8 cellular contexts compared by ENCODE assay signal in the genomic region with DNA sequence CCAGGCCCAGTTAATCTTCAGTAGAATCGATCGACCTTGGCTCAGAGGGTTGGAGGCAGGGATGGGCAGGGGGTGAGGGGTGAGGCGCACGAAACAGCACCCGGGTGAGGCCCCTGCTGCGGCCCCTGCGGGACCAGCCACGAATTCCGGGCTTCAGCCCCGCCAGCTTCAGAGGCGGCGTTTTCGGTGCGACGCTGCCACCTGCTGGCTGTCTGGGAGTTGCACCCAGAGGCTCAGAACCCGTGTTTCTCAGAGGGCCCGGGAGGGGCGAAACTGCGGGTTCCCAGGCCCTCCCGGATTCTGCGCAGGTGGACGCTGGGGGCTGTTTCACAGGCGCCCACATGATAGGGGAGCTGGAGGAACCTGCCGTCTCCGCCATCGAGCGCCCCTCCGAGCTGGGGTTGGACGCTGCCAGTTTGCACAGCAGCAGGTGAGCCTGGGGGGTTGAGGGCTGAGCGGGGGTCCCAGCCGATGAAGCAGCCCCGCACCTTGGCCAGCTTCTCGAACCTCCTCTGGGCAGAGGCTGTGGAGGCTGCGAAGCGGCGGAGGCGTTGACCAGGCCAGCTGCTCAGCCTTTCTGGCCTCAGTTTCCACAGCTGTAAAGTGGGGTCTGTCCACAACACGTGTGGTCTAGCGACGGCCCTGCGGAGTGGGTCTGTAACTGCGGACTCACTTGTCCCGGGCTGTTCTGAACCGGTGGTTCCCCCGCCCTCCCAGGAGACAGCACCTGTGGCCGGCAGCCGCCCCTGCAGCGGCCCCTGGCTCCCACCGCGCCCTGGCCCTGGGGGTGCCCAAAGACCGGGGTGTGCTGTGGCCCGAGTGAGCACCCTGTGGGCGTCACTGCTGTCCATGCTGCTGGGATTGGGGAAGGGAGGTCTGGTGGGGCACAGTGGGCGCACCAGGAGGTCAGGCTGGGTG. TPM values are rescaled to one million over a fixed set of nuclear protein-coding genes. Genes with fewer than 3 reads are reported as not detected.
DNase-seq lines count a peak whose midpoint lies in the region; ATAC-seq, FAIRE-seq and TF ChIP-seq lines count a peak whose summit lies in the region.

No MANE protein-coding gene starts in this region.

- H2BK120ac ChIP-seq in neuronal stem cell (ENCODE audit: low read depth, low read length) = no peak overlapping the region

- TF ChIP-seq POLR2A in suprapubic skin (IDR thresholded peaks at IDR 0.05) = peak in 1 of 2 donors; percentile 12

- peak overlapping the region; percentile 99 for H2AK5ac ChIP-seq in neuronal stem cell (ENCODE audit: low read depth, low read length)

- peak overlapping the region; percentile 33 for H3K4me2 ChIP-seq in neuronal stem cell (ENCODE audit: insufficient read depth, low read length, poor library complexity, severe bottlenecking)

- peak overlapping the region; percentile 98 for H3K18ac ChIP-seq in neuronal stem cell (ENCODE audit: low read length)

- H3K9me3 ChIP-seq in neuronal stem cell (replicated peaks in 1 of 2; ENCODE audit: control insufficient read depth in 2 of 2, insufficient read depth in 1 of 2, low read depth in 1 of 2, low read length in 2 of 2) (peaks cover 8 to 17% of the 10 kb centered on the region in 2 donors), suprapubic skin (no peaks in the 10 kb centered on the region)

- WGBS in neuronal stem cell (ENCODE audit: extremely low coverage in 2 of 2, insufficient read length in 2 of 2, insufficient replicate concordance in 1 of 2), 2 donors = no CpG with 5 or more reads among the region's 54 CpGs
- 26% methylated on average over 9 of the region's 54 CpGs for WGBS in suprapubic skin

- H4K8ac ChIP-seq in neuronal stem cell (ENCODE audit: low read depth, low read length) = peak overlapping the region; percentile 100

- peak overlapping the region; percentile 96 for H2BK15ac ChIP-seq in neuronal stem cell (ENCODE audit: low read length)

- no peak overlapping the region for H3K4ac ChIP-seq in neuronal stem cell (ENCODE audit: low read length)

- no peak overlapping the region for H3K9ac ChIP-seq in neuronal stem cell (ENCODE audit: low read depth, low read length, poor library complexity)

- H3K36me3 ChIP-seq in neuronal stem cell (replicated peaks in 1 of 2; ENCODE audit: control insufficient read depth in 2 of 2, insufficient read depth in 2 of 2, low read length in 2 of 2) (no peaks in the 10 kb centered on the region), suprapubic skin (no peaks in the 10 kb centered on the region)

- H3K23ac ChIP-seq in neuronal stem cell (ENCODE audit: low read depth, low read length, poor library complexity) = peak overlapping the region; percentile 91

- H3K14ac ChIP-seq in neuronal stem cell (ENCODE audit: low read length) = peak overlapping the region; percentile 97

- peak; percentile 36 for FAIRE-seq in HTR-8/SVneo (lab: Jason Lieb, UNC)

- H2AFZ ChIP-seq in neuronal stem cell (ENCODE audit: low read length) = peak overlapping the region; percentile 45

- H3K4me1 ChIP-seq in neuronal stem cell (ENCODE audit: control insufficient read depth in 2 of 2, insufficient read depth in 1 of 2, low read depth in 1 of 2, low read length in 2 of 2) (peaks cover 7 to 22% of the 10 kb centered on the region in 2 donors), suprapubic skin (peaks cover 45% of the 10 kb centered on the region)

- ATAC-seq in GM21367 (IDR thresholded peaks at IDR 0.05; ENCODE audit: unreplicated experiment) = peak; percentile 38

- H3K27me3 ChIP-seq in neuronal stem cell (ENCODE audit: control insufficient read depth in 3 of 3, insufficient read depth in 3 of 3, low read depth in 1 of 3, low read length in 3 of 3) (peaks cover 46 to 66% (median 54%) of the 10 kb centered on the region in 3 experiments), suprapubic skin (peaks cover 99% of the 10 kb centered on the region)

- no peak for TF ChIP-seq EP300 in suprapubic skin (IDR thresholded peaks at IDR 0.05)

- H2BK12ac ChIP-seq in neuronal stem cell (ENCODE audit: low read length) = peak overlapping the region; percentile 41

- H3K4me3 ChIP-seq in neuronal stem cell (ENCODE audit: low read length in 2 of 2) (peak overlapping the region in 1 of 2 donors; percentile 13), suprapubic skin (peak overlapping the region; percentile 13)

- DNase-seq in DMS114 treated with DMSO at 0.1 percent for 48 hours (lab: John Stamatoyannopoulos, UW; ENCODE audit: unreplicated experiment) (peak; percentile 62), HTR-8/SVneo (ENCODE audit: insufficient read length, low spot score) (peak; percentile 99), OCI-M2 (lab: John Stamatoyannopoulos, UW; ENCODE audit: unreplicated experiment) (peak; percentile 67), fibroblast of gingiva (ENCODE audit: low read depth) (peak; percentile 32), neuronal stem cell (ENCODE audit: low spot score) (peak; percentile 73), suprapubic skin (ENCODE audit: low spot score in 2 of 2) (peak in 1 of 2 donors; percentile 78)
- peak; percentile 90 for DNase-seq in activated T-cell treated with anti-CD3 and anti-CD28 coated beads, Interleukin-2, amount 50 U/mL, for 1 hour

- H4K91ac ChIP-seq in neuronal stem cell (ENCODE audit: low read depth, low read length, poor library complexity) = peak overlapping the region; percentile 53

- peak overlapping the region; percentile 75 for H2BK5ac ChIP-seq in neuronal stem cell (ENCODE audit: low read length)

- no peak overlapping the region for H3K27ac ChIP-seq in neuronal stem cell (replicated peaks; ENCODE audit: low read length)
- H3K27ac ChIP-seq in suprapubic skin = no peak overlapping the region

- H3K79me1 ChIP-seq in neuronal stem cell (ENCODE audit: low read depth, low read length) = peaks cover 3% of the 10 kb centered on the region

- TF ChIP-seq CTCF in suprapubic skin (IDR thresholded peaks at IDR 0.05) = peak; percentile 89 to 90

RNA-seq across cellular contexts. Expression of a gene that starts 2.5 kb away (rescaled TPM):
- polyA plus RNA-seq in neuronal stem cell (2013, experiment 1 of 2) = not detected
- not detected for polyA plus RNA-seq in neuronal stem cell (2013, experiment 2 of 2)
- not detected for total RNA-seq in suprapubic skin

RNA-seq across cellular contexts. Expression of a gene that starts 56.8 kb away (rescaled TPM):
- 1.6 TPM for polyA plus RNA-seq in neuronal stem cell (2013, experiment 1 of 2)
- 1.9 TPM for polyA plus RNA-seq in neuronal stem cell (2013, experiment 2 of 2)
- 1 to 10 TPM in 1 of 4 donors, under 1 TPM in 3; 0.10 to 2.1 (median 0.66) TPM for total RNA-seq in suprapubic skin
